11 cellular contexts compared by ENCODE assay signal in genomic region chr2:30272761-30273573, GRCh38. TPM values are rescaled to one million over a fixed set of nuclear protein-coding genes. Genes with fewer than 3 reads are reported as not detected.
DNase-seq lines count a peak whose midpoint lies in the region; ATAC-seq and TF ChIP-seq lines count a peak whose summit lies in the region.
"Had no signal": no experiment of that assay in that cellular context is flagged by ENCODE, and none has a peak within 500 bp of the region (broad histone marks: within the 10 kb centered on the region; RNA-seq: fewer than 3 reads in every experiment).

No MANE protein-coding gene starts in this region.

- CTCF ChIA-PET in activated CD4-positive, alpha-beta T cell treated with anti-CD3 and anti-CD28 coated beads, Interleukin-2, amount 10 ng/mL, durations not matched to agents 7 days and 5 days (lab: Charles Lee), result interaction anchor here (0.8 to 1.7 kb wide), 3 partner anchors 8 to 34 kb away, joined by 3 to 5 read pairs (median 4); no protein-coding TSS in a partner anchor

- POLR2A ChIA-PET in activated CD4-positive, alpha-beta T cell treated with anti-CD3 and anti-CD28 coated beads, Interleukin-2, amount 10 ng/mL, durations not matched to agents 7 days and 5 days (lab: Charles Lee), result no interaction called here

- DNase-seq in activated CD4-positive, alpha-beta T cell treated with anti-CD3 and anti-CD28 coated beads, Interleukin-2, amount 10 ng/mL, durations not matched to agents 24 days and 14 days, result no peak
- DNase-seq in activated CD4-positive, alpha-beta T cell treated with anti-CD3 and anti-CD28 coated beads, Interleukin-2, amount 10 ng/mL, durations not matched to agents 7 days and 5 days, result no peak
- DNase-seq in T1000 (lab: John Stamatoyannopoulos, UW) (peak; percentile 22), fibroblast of pulmonary artery (ENCODE audit: low read depth) (peak; percentile 63)
- DNase-seq in stimulated activated effector memory CD8-positive, alpha-beta T cell treated with anti-CD3 and anti-CD28 coated beads, Interleukin-12 subunit alpha, Interleukin-12 subunit beta, amount 100 ng/mL, for 72 hours (ENCODE audit: low spot score in 2 of 2), result no peak
- DNase-seq: BE2C, SHP77 had no signal

- peak overlapping the region; percentile 99 for H3K27ac Mint-ChIP-seq in activated CD4-positive, alpha-beta T cell treated with anti-CD3 and anti-CD28 coated beads, Interleukin-2, amount 10 ng/mL, durations not matched to agents 24 days and 14 days
- H3K27ac Mint-ChIP-seq in activated CD4-positive, alpha-beta T cell treated with anti-CD3 and anti-CD28 coated beads, Interleukin-2, amount 10 ng/mL, durations not matched to agents 7 days and 5 days, result no peak overlapping the region
- peak overlapping the region; percentile 96 for H3K27ac Mint-ChIP-seq in stimulated activated effector memory CD8-positive, alpha-beta T cell treated with anti-CD3 and anti-CD28 coated beads, Interleukin-12 subunit alpha, Interleukin-12 subunit beta, amount 100 ng/mL, for 72 hours

- H3K4me3 Mint-ChIP-seq in activated CD4-positive, alpha-beta T cell treated with anti-CD3 and anti-CD28 coated beads, Interleukin-2, amount 10 ng/mL, durations not matched to agents 24 days and 14 days, result peak overlapping the region; percentile 71
- no peak overlapping the region for H3K4me3 Mint-ChIP-seq in activated CD4-positive, alpha-beta T cell treated with anti-CD3 and anti-CD28 coated beads, Interleukin-2, amount 10 ng/mL, durations not matched to agents 7 days and 5 days
- H3K4me3 Mint-ChIP-seq in stimulated activated effector memory CD8-positive, alpha-beta T cell treated with anti-CD3 and anti-CD28 coated beads, Interleukin-12 subunit alpha, Interleukin-12 subunit beta, amount 100 ng/mL, for 72 hours, result peak overlapping the region; percentile 49

- no peak for TF ChIP-seq CTCF in fibroblast of pulmonary artery (IDR thresholded peaks at IDR 0.05; ENCODE audit: low read length, missing control alignments)

- H3K4me1 Mint-ChIP-seq in activated CD4-positive, alpha-beta T cell treated with anti-CD3 and anti-CD28 coated beads, Interleukin-2, amount 10 ng/mL, durations not matched to agents 24 days and 14 days, result peaks cover 74% of the 10 kb centered on the region
- H3K4me1 Mint-ChIP-seq in activated CD4-positive, alpha-beta T cell treated with anti-CD3 and anti-CD28 coated beads, Interleukin-2, amount 10 ng/mL, durations not matched to agents 7 days and 5 days, result peaks cover 38% of the 10 kb centered on the region
- peaks cover 75% of the 10 kb centered on the region for H3K4me1 Mint-ChIP-seq in stimulated activated effector memory CD8-positive, alpha-beta T cell treated with anti-CD3 and anti-CD28 coated beads, Interleukin-12 subunit alpha, Interleukin-12 subunit beta, amount 100 ng/mL, for 72 hours

- no peak overlapping the region for H3K4me3 ChIP-seq in fibroblast of pulmonary artery (replicated peaks; ENCODE audit: low read depth, low read length)

- H3K27me3 Mint-ChIP-seq in activated CD4-positive, alpha-beta T cell treated with anti-CD3 and anti-CD28 coated beads, Interleukin-2, amount 10 ng/mL, durations not matched to agents 24 days and 14 days, result no peaks in the 10 kb centered on the region
- H3K27me3 Mint-ChIP-seq in activated CD4-positive, alpha-beta T cell treated with anti-CD3 and anti-CD28 coated beads, Interleukin-2, amount 10 ng/mL, durations not matched to agents 7 days and 5 days, result no peaks in the 10 kb centered on the region
- H3K27me3 Mint-ChIP-seq: IgD-negative memory B cell had no signal

- peak; percentile 72 for ATAC-seq in stimulated activated effector memory CD8-positive, alpha-beta T cell treated with anti-CD3 and anti-CD28 coated beads, Interleukin-12 subunit alpha, Interleukin-12 subunit beta, amount 100 ng/mL, for 72 hours
- ATAC-seq in GM21423 (IDR thresholded peaks at IDR 0.05; ENCODE audit: unreplicated experiment) (no peak), HG03378 (IDR thresholded peaks at IDR 0.05; ENCODE audit: unreplicated experiment) (no peak), GM21390 (IDR thresholded peaks at IDR 0.05; ENCODE audit: unreplicated experiment) (no peak)

- peaks cover 8% of the 10 kb centered on the region for H3K9me3 Mint-ChIP-seq in activated CD4-positive, alpha-beta T cell treated with anti-CD3 and anti-CD28 coated beads, Interleukin-2, amount 10 ng/mL, durations not matched to agents 24 days and 14 days
- no peaks in the 10 kb centered on the region for H3K9me3 Mint-ChIP-seq in activated CD4-positive, alpha-beta T cell treated with anti-CD3 and anti-CD28 coated beads, Interleukin-2, amount 10 ng/mL, durations not matched to agents 7 days and 5 days
- no peaks in the 10 kb centered on the region for H3K9me3 Mint-ChIP-seq in stimulated activated effector memory CD8-positive, alpha-beta T cell treated with anti-CD3 and anti-CD28 coated beads, Interleukin-12 subunit alpha, Interleukin-12 subunit beta, amount 100 ng/mL, for 72 hours
- H3K9me3 Mint-ChIP-seq: IgD-negative memory B cell had no signal

- peaks cover 6% of the 10 kb centered on the region for H3K36me3 Mint-ChIP-seq in activated CD4-positive, alpha-beta T cell treated with anti-CD3 and anti-CD28 coated beads, Interleukin-2, amount 10 ng/mL, durations not matched to agents 24 days and 14 days (ENCODE audit: low read depth)
- H3K36me3 Mint-ChIP-seq in activated CD4-positive, alpha-beta T cell treated with anti-CD3 and anti-CD28 coated beads, Interleukin-2, amount 10 ng/mL, durations not matched to agents 7 days and 5 days (ENCODE audit: low read depth), result no peaks in the 10 kb centered on the region
- H3K36me3 Mint-ChIP-seq in stimulated activated effector memory CD8-positive, alpha-beta T cell treated with anti-CD3 and anti-CD28 coated beads, Interleukin-12 subunit alpha, Interleukin-12 subunit beta, amount 100 ng/mL, for 72 hours, result peaks cover 11% of the 10 kb centered on the region
- H3K36me3 Mint-ChIP-seq: IgD-negative memory B cell had no signal

- intact Hi-C loops in activated CD4-positive, alpha-beta T cell treated with anti-CD3 and anti-CD28 coated beads, Interleukin-2, amount 10 ng/mL, durations not matched to agents 24 days and 14 days (cut with micrococcal nuclease), result loop anchor here (1.0 kb wide), 7 partner anchors 8 to 149 kb away; no protein-coding TSS in a partner anchor

RNA-seq across cellular contexts. Expression of gene LBH, which starts 41.6 kb away (rescaled TPM):
- total RNA-seq in activated CD4-positive, alpha-beta T cell treated with anti-CD3 and anti-CD28 coated beads, Interleukin-2, amount 10 ng/mL, durations not matched to agents 24 days and 14 days, result 176 and 184 TPM in 2 replicates
- total RNA-seq in activated CD4-positive, alpha-beta T cell treated with anti-CD3 and anti-CD28 coated beads, Interleukin-2, amount 10 ng/mL, durations not matched to agents 7 days and 5 days, result 100 to 1,000 TPM; 136 to 146 TPM

Comparison
In these comparisons a context has a peak if more than half of its experiments do, and no peak if none do; other contexts are left out.
1. DNase-seq: peak in T1000 (single experiment) and fibroblast of pulmonary artery (single experiment); none in activated CD4-positive, alpha-beta T cell treated with anti-CD3 and anti-CD28 coated beads, Interleukin-2, amount 10 ng/mL, durations not matched to agents 24 days and 14 days (single experiment), activated CD4-positive, alpha-beta T cell treated with anti-CD3 and anti-CD28 coated beads, Interleukin-2, amount 10 ng/mL, durations not matched to agents 7 days and 5 days (single experiment) and stimulated activated effector memory CD8-positive, alpha-beta T cell treated with anti-CD3 and anti-CD28 coated beads, Interleukin-12 subunit alpha, Interleukin-12 subunit beta, amount 100 ng/mL, for 72 hours (0 of 2).